Comparison of ENCODE assay signal across 20 cellular contexts in genomic region chr2:207594731-207595130, GRCh38. TPM values are rescaled to one million over a fixed set of nuclear protein-coding genes. Genes with fewer than 3 reads are reported as not detected.
A peak's percentile ranks its signal among the peaks of the same experiment; 100 is the strongest.
DNase-seq lines count a peak whose midpoint lies in the region; ATAC-seq, FAIRE-seq and TF ChIP-seq lines count a peak whose summit lies in the region.
"Had no signal": no experiment of that assay in that cellular context is flagged by ENCODE, and none has a peak within 500 bp of the region (broad histone marks: within the 10 kb centered on the region; RNA-seq: fewer than 3 reads in every experiment).

No MANE protein-coding gene starts in this region.

- H3K27me3 Mint-ChIP-seq in CD4-positive, alpha-beta T cell: no peaks in the 10 kb centered on the region
- H3K27me3 Mint-ChIP-seq in stimulated activated memory B cell treated with anti-CD40 and anti-IgM and Interleukin-4, amounts not matched to agents 10 μg/mL and 1 μg/mL and 100 μg/mL, for 72 hours: no peaks in the 10 kb centered on the region

- RAD21 ChIA-PET in GM12878 (lab: Charles Lee; ENCODE audit: unreplicated experiment): no interaction called here

- TF ChIP-seq POLR2A in GM12878 (IDR thresholded peaks at IDR 0.05; ENCODE audit: low read depth, low read length) (no peak), lower leg skin (IDR thresholded peaks at IDR 0.05) (no peak)

- H3K4me3 Mint-ChIP-seq in CD4-positive, alpha-beta T cell: no peak overlapping the region
- H3K4me3 Mint-ChIP-seq in stimulated activated memory B cell treated with anti-CD40 and anti-IgM and Interleukin-4, amounts not matched to agents 10 μg/mL and 1 μg/mL and 100 μg/mL, for 72 hours: no peak overlapping the region
- H3K4me3 Mint-ChIP-seq: GM23338, H9 had no signal

- no peaks in the 10 kb centered on the region for H3K79me2 ChIP-seq in GM12878 (ENCODE audit: control insufficient read depth, insufficient read depth, low read length)

- peak overlapping the region; percentile 29 for H3K27ac Mint-ChIP-seq in CD4-positive, alpha-beta T cell
- H3K27ac Mint-ChIP-seq in stimulated activated memory B cell treated with anti-CD40 and anti-IgM and Interleukin-4, amounts not matched to agents 10 μg/mL and 1 μg/mL and 100 μg/mL, for 72 hours: peak overlapping the region; percentile 27
- H3K27ac Mint-ChIP-seq: GM23338, H9 had no signal

- no peaks in the 10 kb centered on the region for H3K4me1 ChIP-seq in GM12878 (ENCODE audit: control insufficient read depth, insufficient read depth, low read length)
- H3K4me1 ChIP-seq: SJSA1 had no signal

- peaks cover 8% of the 10 kb centered on the region for H3K4me1 Mint-ChIP-seq in CD4-positive, alpha-beta T cell (ENCODE audit: low read depth)
- H3K4me1 Mint-ChIP-seq in stimulated activated memory B cell treated with anti-CD40 and anti-IgM and Interleukin-4, amounts not matched to agents 10 μg/mL and 1 μg/mL and 100 μg/mL, for 72 hours: peaks cover 17% of the 10 kb centered on the region
- H3K4me1 Mint-ChIP-seq: GM23338, H9 had no signal

- H3K4me2 ChIP-seq in GM12878 (ENCODE audit: control insufficient read depth, insufficient read depth): no peak overlapping the region
- H3K4me2 ChIP-seq: GM23338, PC-9 had no signal

- no peak overlapping the region for H3K9ac ChIP-seq in GM12878 (ENCODE audit: control insufficient read depth, insufficient read depth, low read length)

- H3K4me3 ChIP-seq in GM12878 (no peak overlapping the region), lower leg skin (ENCODE audit: low read depth, poor library complexity, severe bottlenecking) (no peak overlapping the region)
- H3K4me3 ChIP-seq: GM23338, PC-9, SJSA1 had no signal

- peaks cover 3 to 20% of the 10 kb centered on the region in 2 experiments for H3K36me3 ChIP-seq in GM12878 (ENCODE audit: control insufficient read depth in 2 of 2, insufficient read depth in 2 of 2, low read length in 1 of 2)

- H3K9me3 Mint-ChIP-seq in CD4-positive, alpha-beta T cell: peaks cover 6% of the 10 kb centered on the region
- peaks cover under 1% of the 10 kb centered on the region for H3K9me3 Mint-ChIP-seq in stimulated activated memory B cell treated with anti-CD40 and anti-IgM and Interleukin-4, amounts not matched to agents 10 μg/mL and 1 μg/mL and 100 μg/mL, for 72 hours
- H3K9me3 Mint-ChIP-seq: GM23338 had no signal

- TF ChIP-seq CTCF in CD4-positive, alpha-beta T cell (IDR thresholded peaks at IDR 0.05): no peak
- TF ChIP-seq CTCF in GM12878 (IDR thresholded peaks at IDR 0.05 in 2 of 3, conservative IDR thresholded peaks at IDR 0.05 in 1 of 3; ENCODE audit: control insufficient read depth in 2 of 3, extremely low read depth in 1 of 3, insufficient read depth in 1 of 3, low read depth in 3 of 3, low read length in 3 of 3): no peak
- TF ChIP-seq CTCF in lower leg skin (IDR thresholded peaks at IDR 0.05): no peak

- TF ChIP-seq RAD21 in GM12878 (IDR thresholded peaks at IDR 0.05; ENCODE audit: insufficient read depth, low read depth, low read length): no peak

- H4K20me1 ChIP-seq in GM12878 (ENCODE audit: control insufficient read depth, insufficient read depth): no peaks in the 10 kb centered on the region

- FAIRE-seq in GM19239 (lab: Jason Lieb, UNC) (peak; percentile 44), GM12878 (lab: Jason Lieb, UNC) (no peak)
- FAIRE-seq: D721Med had no signal

- no peak overlapping the region for H3K27ac ChIP-seq in CD4-positive, alpha-beta T cell (ENCODE audit: low read depth, low read length)
- H3K27ac ChIP-seq in GM12878 (ENCODE audit: control insufficient read depth, insufficient read depth): no peak overlapping the region
- H3K27ac ChIP-seq: C4-2B, PC-9, SJSA1 had no signal

- POLR2A ChIA-PET in CD4-positive, alpha-beta T cell (lab: Charles Lee): no interaction called here
- POLR2A ChIA-PET in GM12878 (lab: Charles Lee): interaction anchor here (0.7 kb wide), 1 partner anchor 1768 kb away, joined by 8 read pairs; no protein-coding TSS in a partner anchor

- H3K36me3 Mint-ChIP-seq in CD4-positive, alpha-beta T cell (ENCODE audit: low read depth): peaks cover 84% of the 10 kb centered on the region
- peaks cover 59% of the 10 kb centered on the region for H3K36me3 Mint-ChIP-seq in stimulated activated memory B cell treated with anti-CD40 and anti-IgM and Interleukin-4, amounts not matched to agents 10 μg/mL and 1 μg/mL and 100 μg/mL, for 72 hours

- H2AFZ ChIP-seq in GM12878 (ENCODE audit: control insufficient read depth, low read depth, low read length): no peak overlapping the region
- H2AFZ ChIP-seq: GM23338, PC-9 had no signal

- no peak for ATAC-seq in CD4-positive, alpha-beta T cell (ENCODE audit: poor library complexity)
- ATAC-seq in GM12878 (peak; percentile 52), HG03039 (IDR thresholded peaks at IDR 0.05; ENCODE audit: unreplicated experiment) (no peak)
- ATAC-seq in stimulated activated memory B cell treated with anti-CD40 and anti-IgM and Interleukin-4, amounts not matched to agents 10 μg/mL and 1 μg/mL and 100 μg/mL, for 72 hours: peak; percentile 50
- ATAC-seq: GM23338 had no signal

- H3K27me3 ChIP-seq in CD4-positive, alpha-beta T cell (ENCODE audit: control insufficient read depth, insufficient read depth, low read length): no peaks in the 10 kb centered on the region
- H3K27me3 ChIP-seq in GM12878 (replicated peaks in 1 of 2; ENCODE audit: control insufficient read depth in 2 of 2, insufficient read depth in 2 of 2, low read length in 1 of 2): no peaks in the 10 kb centered on the region
- H3K27me3 ChIP-seq: SJSA1 had no signal

- intact Hi-C loops in CD4-positive, alpha-beta T cell (cut with DNase I, micrococcal nuclease): no loop called here
- intact Hi-C loops in GM12878 (cut with micrococcal nuclease; ENCODE audit: unreplicated experiment) (no loop called here), lower leg skin (cut with DNase I; ENCODE audit: low total_unique reads) (no loop called here)

- no TSS peak for BruUV-seq in GM12878 (replicated peaks; lab: Mats Ljungman, UMichigan)

- in situ Hi-C loops in GM12878 (cut with MboI): no loop called here

- CTCF ChIA-PET in CD4-positive, alpha-beta T cell (lab: Charles Lee): no interaction called here
- CTCF ChIA-PET in GM12878 (lab: Yijun Ruan, JAX): no interaction called here

- DNase-seq in CD4-positive, alpha-beta T cell: no peak
- DNase-seq in GM19239 (ENCODE audit: insufficient read length, low spot score) (no peak), GM12878 (ENCODE audit: low read depth, low spot score) (no peak), RKO (ENCODE audit: low spot score) (no peak), lower leg skin (ENCODE audit: low spot score in 2 of 2) (no peak)
- DNase-seq: H9, KG1, MM.1S, NCI-H2029 treated with DMSO at 0.1 percent for 48 hours, NCI-H446 treated with DMSO at 0.1 percent for 48 hours, NCI-H526, Right ventricle myocardium superior, RPMI8226 had no signal

- SMC1A ChIA-PET in GM12878 (lab: Charles Lee; ENCODE audit: uncharacterized antibody, unreplicated experiment): interaction anchor here (0.9 kb wide), 1 partner anchor 62 kb away, joined by 3 read pairs; no protein-coding TSS in a partner anchor

- H3K9me3 ChIP-seq in CD4-positive, alpha-beta T cell (ENCODE audit: control insufficient read depth, low read length): peaks cover 12% of the 10 kb centered on the region
- H3K9me3 ChIP-seq in GM12878 (replicated peaks; ENCODE audit: control insufficient read depth, insufficient read depth, low read length): peaks cover 7% of the 10 kb centered on the region; the same call in 2 of the 3 replicates
- H3K9me3 ChIP-seq: SJSA1 had no signal

- TF ChIP-seq EP300 in GM12878 (IDR thresholded peaks at IDR 0.05; ENCODE audit: borderline replicate concordance in 1 of 2, control insufficient read depth in 1 of 2, low read depth in 2 of 2, low read length in 2 of 2): no peak

- 80% methylated on average over 2 of the region's 4 CpGs for WGBS in GM12878 (ENCODE audit: insufficient coverage, insufficient replicate concordance, low lambda C conversion rate, missing lambda C conversion rate)
- WGBS in lower leg skin, 2 donors: 97 to 98% methylated on average over 4 of the region's 4 CpGs

TF ChIP-seq in GM12878, 131 proteins besides CTCF, POLR2A, EP300 and RAD21 (continues in another document):
- TF ChIP-seq RAD51 (IDR thresholded peaks at IDR 0.05) (no peak), SKIL (IDR thresholded peaks at IDR 0.05; ENCODE audit: low read depth, poor library complexity, severe bottlenecking) (no peak)

RNA-seq across cellular contexts. Expression of gene METTL21A, which starts 30.5 kb away (rescaled TPM):
- 10 to 100 TPM; 10.8 to 11.9 TPM for total RNA-seq in CD4-positive, alpha-beta T cell
- 48.2 and 50.3 TPM in 2 replicates for total RNA-seq in GM12878 (2013; cell fraction: nucleolus; rRNA removed)
- total RNA-seq in GM12878 (2014; rRNA removed) (25.6 and 42.9 TPM in 2 replicates), GM12878 (2014; rRNA removed; fragmentation: Illumina TruSeq; extraction: Trizol) (31.3 and 32.8 TPM in 2 replicates), GM12878 (2021) (20.2 and 22.6 TPM in 2 replicates), lower leg skin (10 to 100 TPM in 2 of 4 donors, 1 to 10 TPM in 2; 4.5 to 18.4 (median 10.2) TPM)
- 11.0 TPM for polyA plus RNA-seq in GM12878 (2011; ENCODE audit: low read depth)
- polyA plus RNA-seq in GM12878 (2011; rRNA removed) (32.8 and 43.6 TPM in 2 replicates), GM12878 (2014; fragmentation: Illumina TruSeq; extraction: Trizol) (24.0 and 26.0 TPM in 2 replicates), GM12878 (2014; fragmentation: Nextera tagmentation; extraction: Ambion mirVana) (10 to 100 TPM in 1 of 2 experiments, 1 to 10 TPM in 1; 6.8 to 13.9 TPM), GM12878 (2014; rRNA removed) (29.5 and 34.1 TPM in 2 replicates), GM12878 (2016; fragmentation: Nextera tagmentation; extraction: Ambion mirVana) (10 to 100 TPM; 39.1 to 41.7 TPM)
- polyA plus RNA-seq in GM12878 (2011; cell fraction: cytosol; rRNA removed): 25.3 and 28.3 TPM in 2 replicates
- 10.3 and 14.0 TPM in 2 replicates for polyA plus RNA-seq in GM12878 (2011; cell fraction: nucleus; rRNA removed)
- polyA plus RNA-seq in GM12878 (2012): 14.5 and 18.4 TPM in 2 replicates
- 15.4 and 17.0 TPM in 2 replicates for polyA minus RNA-seq in GM12878 (2011; rRNA and poly(A)+ RNA removed)
- 7.4 and 8.4 TPM in 2 replicates for polyA minus RNA-seq in GM12878 (2011; cell fraction: cytosol; rRNA and poly(A)+ RNA removed)
- 7.6 and 13.5 TPM in 2 replicates for polyA minus RNA-seq in GM12878 (2011; cell fraction: nucleus; rRNA and poly(A)+ RNA removed)

Comparison
In these comparisons a context has a peak if more than half of its experiments do, and no peak if none do; other contexts are left out.
1. ATAC-seq: peak in GM12878 (single experiment) and stimulated activated memory B cell treated with anti-CD40 and anti-IgM and Interleukin-4, amounts not matched to agents 10 μg/mL and 1 μg/mL and 100 μg/mL, for 72 hours (single experiment); none in CD4-positive, alpha-beta T cell (single experiment) and HG03039 (single experiment).